In the genomic region with DNA sequence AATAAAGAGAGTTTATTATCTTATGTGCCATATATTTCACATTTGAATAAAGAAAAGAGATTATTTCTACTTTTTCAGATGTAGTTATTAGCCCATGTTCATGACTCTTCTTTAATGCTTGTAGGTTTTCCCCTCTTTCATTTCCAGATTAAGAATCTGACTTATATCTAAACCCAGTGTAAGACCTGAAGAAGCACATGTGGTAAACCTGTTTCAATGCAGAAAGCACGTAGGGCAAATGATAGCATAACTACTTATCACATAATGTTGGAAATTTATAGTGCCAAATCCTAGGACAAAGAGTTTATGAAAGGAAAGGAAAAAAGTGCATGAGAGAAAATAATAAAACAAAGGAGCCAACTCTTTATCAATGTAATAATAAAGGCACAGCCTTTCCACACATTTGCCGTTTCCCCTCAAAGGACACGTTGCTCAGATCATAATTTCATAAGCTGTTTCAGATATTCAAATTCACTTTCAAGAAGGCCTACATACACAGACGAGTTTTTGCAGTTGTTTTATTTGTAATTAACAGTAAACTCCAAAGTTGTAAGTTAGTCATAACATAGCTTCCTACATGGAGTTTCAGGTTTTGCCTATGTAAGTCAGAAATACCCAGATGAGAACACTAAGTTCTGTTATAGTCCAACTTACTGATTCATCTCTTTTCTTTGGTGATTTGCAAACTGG, we compare ENCODE assay signal across 10 cellular contexts.
DNase-seq lines count a peak whose midpoint lies in the region; ATAC-seq, FAIRE-seq and TF ChIP-seq lines count a peak whose summit lies in the region.
"Had no signal": no experiment of that assay in that cellular context is flagged by ENCODE, and none has a peak within 500 bp of the region (broad histone marks: within the 10 kb centered on the region; RNA-seq: fewer than 3 reads in every experiment).

No MANE protein-coding gene starts in this region.

- no peak overlapping the region for H3K27ac Mint-ChIP-seq in nephron progenitor cell
- H3K27ac Mint-ChIP-seq: activated naive CD8-positive, alpha-beta T cell treated with anti-CD3 and anti-CD28 coated beads, Interleukin-2, amount 10 ng/mL, durations not matched to agents 7 days and 5 days had no signal

- no peaks in the 10 kb centered on the region for H3K4me1 ChIP-seq in pancreas
- H3K4me1 ChIP-seq: BLaER1 treated with 17β-estradiol and CSF1 and Interleukin-3, amounts not matched to agents 10 nM and 100 nM had no signal

- FAIRE-seq in pancreas (lab: Jason Lieb, UNC) = no peak

- no peaks in the 10 kb centered on the region for H3K9me3 ChIP-seq in pancreas
- H3K9me3 ChIP-seq: BLaER1 treated with 17β-estradiol and CSF1 and Interleukin-3, amounts not matched to agents 10 nM and 100 nM had no signal

- DNase-seq in GM10248 (ENCODE audit: extremely low spot score) (peak; percentile 31), pancreas (no peak), nephron progenitor cell (no peak), cerebellar cortex (ENCODE audit: low spot score) (no peak), GDM1 (lab: John Stamatoyannopoulos, UW) (no peak)
- DNase-seq: activated naive CD8-positive, alpha-beta T cell treated with anti-CD3 and anti-CD28 coated beads, Interleukin-2, amount 10 ng/mL, durations not matched to agents 7 days and 5 days had no signal

- H3K4me1 Mint-ChIP-seq in nephron progenitor cell = no peaks in the 10 kb centered on the region

- H3K4me3 ChIP-seq in pancreas = no peak overlapping the region
- H3K4me3 ChIP-seq: BLaER1 treated with 17β-estradiol and CSF1 and Interleukin-3, amounts not matched to agents 10 nM and 100 nM had no signal

- H3K27ac ChIP-seq in pancreas = no peak overlapping the region
- H3K27ac ChIP-seq: BLaER1 treated with 17β-estradiol and CSF1 and Interleukin-3, amounts not matched to agents 10 nM and 100 nM had no signal

- 72 to 80% methylated on average over 4 of the region's 4 CpGs for WGBS in pancreas, 2 donors

- intact Hi-C loops in pancreas (cut with DNase I) = no loop called here

- no peak overlapping the region for H3K4me3 Mint-ChIP-seq in nephron progenitor cell

- no peaks in the 10 kb centered on the region for H3K9me3 Mint-ChIP-seq in nephron progenitor cell

- H3K36me3 ChIP-seq in pancreas = no peaks in the 10 kb centered on the region
- H3K36me3 ChIP-seq: BLaER1 treated with 17β-estradiol and CSF1 and Interleukin-3, amounts not matched to agents 10 nM and 100 nM had no signal

- peak; percentile 94 for ATAC-seq in GM19023 (IDR thresholded peaks at IDR 0.05; ENCODE audit: unreplicated experiment)
- ATAC-seq in HG02610 (IDR thresholded peaks at IDR 0.05; ENCODE audit: unreplicated experiment) = peak; percentile 95
- peak; percentile 93 for ATAC-seq in HG03457 (IDR thresholded peaks at IDR 0.05; ENCODE audit: unreplicated experiment)
- no peak for ATAC-seq in pancreas

- no peaks in the 10 kb centered on the region for H3K36me3 Mint-ChIP-seq in nephron progenitor cell (ENCODE audit: low read depth)

- CTCF ChIA-PET in GM10248 (lab: Yijun Ruan, JAX) = interaction anchor here (1.4 to 1.7 kb wide), 3 partner anchors 11 to 177 kb away, joined by 3 to 5 read pairs (median 4); no protein-coding TSS in a partner anchor

- TF ChIP-seq CTCF in GM10248 (IDR thresholded peaks at IDR 0.05; ENCODE audit: control extremely low read depth, extremely low read depth, low read depth, missing control alignments) (no peak), pancreas (IDR thresholded peaks at IDR 0.05) (no peak), nephron progenitor cell (IDR thresholded peaks at IDR 0.05) (no peak)

- POLR2A ChIA-PET in GM10248 (lab: Yijun Ruan, JAX) = no interaction called here

- no peaks in the 10 kb centered on the region for H3K27me3 Mint-ChIP-seq in nephron progenitor cell (ENCODE audit: low read depth, poor library complexity)

- H3K27me3 ChIP-seq in pancreas = no peaks in the 10 kb centered on the region
- H3K27me3 ChIP-seq: BLaER1 treated with 17β-estradiol and CSF1 and Interleukin-3, amounts not matched to agents 10 nM and 100 nM had no signal

Comparison
In these comparisons a context has a peak if more than half of its experiments do, and no peak if none do; other contexts are left out.
1. ATAC-seq: peak in GM19023 (single experiment), HG02610 (single experiment) and HG03457 (single experiment); none in pancreas (0 of 4).